9 cellular contexts compared by ENCODE assay signal in the genomic region with DNA sequence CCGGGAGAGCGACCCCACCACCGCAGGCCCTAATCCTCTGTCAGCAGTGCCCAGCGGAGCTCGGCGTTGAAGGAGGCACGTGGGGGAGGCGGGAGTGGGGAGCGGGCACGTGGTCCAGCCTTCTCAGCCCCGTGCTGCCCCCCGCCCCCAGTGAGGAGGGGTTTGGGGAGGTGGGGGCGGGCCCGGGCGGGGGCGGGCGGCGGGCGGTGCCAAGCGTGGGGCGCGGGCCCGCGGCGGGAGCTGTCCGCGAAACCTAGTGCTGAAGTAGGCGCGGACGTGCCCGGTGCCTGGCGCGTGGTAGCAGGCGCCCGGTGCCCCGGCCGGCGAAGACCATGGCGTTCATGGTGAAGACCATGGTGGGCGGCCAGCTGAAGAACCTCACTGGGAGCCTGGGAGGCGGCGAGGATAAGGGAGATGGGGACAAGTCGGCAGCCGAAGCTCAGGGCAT. TPM values are rescaled to one million over a fixed set of nuclear protein-coding genes. Genes with fewer than 3 reads are reported as not detected.
DNase-seq lines count a peak whose midpoint lies in the region; ATAC-seq, FAIRE-seq and TF ChIP-seq lines count a peak whose summit lies in the region.
"Had no signal": no experiment of that assay in that cellular context is flagged by ENCODE, and none has a peak within 500 bp of the region (broad histone marks: within the 10 kb centered on the region; RNA-seq: fewer than 3 reads in every experiment).

Gene CPLX3 (plus strand): TSS at position 256 of the 448 bp plus-strand sequence. CDS start 77 bp downstream, at position 333.

- DNase-seq in Calu3 (peak; percentile 50), T-cell (peak in 26 of 34 experiments; percentile 8 to 58 (median 42)), body of pancreas (peak; percentile 26 to 62 (median 40)), naive B cell (peak; percentile 37), NCI-H2081 treated with DMSO at 0.1 percent for 48 hours (lab: John Stamatoyannopoulos, UW) (no peak), HCEC 1CT (no peak), HTR-8/SVneo (ENCODE audit: insufficient read length, low spot score) (no peak)
- DNase-seq: NCI-H1694 treated with DMSO at 0.1 percent for 48 hours had no signal

- H3K9me3 ChIP-seq in body of pancreas: no peaks in the 10 kb centered on the region

- WGBS in body of pancreas, 2 donors: 0 to 6% methylated on average over 2 to 43 of the region's 44 CpGs

- FAIRE-seq in HTR-8/SVneo (lab: Jason Lieb, UNC): no peak

- ATAC-seq in T-cell (replicated peaks in 1 of 4) (peak; percentile 68 to 89 (median 76)), body of pancreas (peak; percentile 64), naive B cell (ENCODE audit: low read depth in 2 of 2) (peak; percentile 29 to 48), GM21360 (IDR thresholded peaks at IDR 0.05; ENCODE audit: unreplicated experiment) (no peak)

- no peaks in the 10 kb centered on the region for H3K36me3 ChIP-seq in body of pancreas (replicated peaks in 1 of 2; ENCODE audit: insufficient read depth in 1 of 2, low read depth in 2 of 2)

- BruUV-seq in Calu3 (replicated peaks; lab: Mats Ljungman, UMichigan): no TSS peak

- no peak within 1 kb of the TSS for H3K4me3 ChIP-seq in body of pancreas

- H3K27me3 Mint-ChIP-seq in Calu3 (ENCODE audit: unreplicated experiment) (peaks cover 83% of the 10 kb centered on the region), T-cell (peaks cover 14 to 28% of the 10 kb centered on the region in 2 donors), naive B cell (peaks cover 24 to 67% (median 64%) of the 10 kb centered on the region in 3 donors)

- H3K4me1 ChIP-seq in body of pancreas: peaks cover 6% of the 10 kb centered on the region

- TF ChIP-seq CTCF in Calu3 (IDR thresholded peaks at IDR 0.05; ENCODE audit: unreplicated experiment): no peak
- no peak for TF ChIP-seq CTCF in body of pancreas (IDR thresholded peaks at IDR 0.05)

- no peak within 1 kb of the TSS for H3K27ac ChIP-seq in body of pancreas

- no peaks in the 10 kb centered on the region for H3K36me3 Mint-ChIP-seq in Calu3 (ENCODE audit: insufficient read depth, unreplicated experiment)
- no peaks in the 10 kb centered on the region for H3K36me3 Mint-ChIP-seq in T-cell
- H3K36me3 Mint-ChIP-seq in naive B cell: no peaks in the 10 kb centered on the region

- H3K27me3 ChIP-seq in body of pancreas: peaks cover 0 to 18% of the 10 kb centered on the region in 2 donors

- POLR2A ChIA-PET in T-cell (lab: Charles Lee): interaction anchor here (0.7 kb wide), 2 partner anchors 10 to 728 kb away, joined by 4 to 14 read pairs; no protein-coding TSS in a partner anchor

- no peak within 1 kb of the TSS for H3K27ac Mint-ChIP-seq in Calu3 (ENCODE audit: unreplicated experiment)
- H3K27ac Mint-ChIP-seq in T-cell: no peak within 1 kb of the TSS
- H3K27ac Mint-ChIP-seq in naive B cell: peak within 1 kb of the TSS in 1 of 6 donors; percentile 15

- no peaks in the 10 kb centered on the region for H3K9me3 Mint-ChIP-seq in Calu3 (ENCODE audit: low read depth, unreplicated experiment)
- no peaks in the 10 kb centered on the region for H3K9me3 Mint-ChIP-seq in T-cell
- no peaks in the 10 kb centered on the region for H3K9me3 Mint-ChIP-seq in naive B cell

- H3K4me1 Mint-ChIP-seq in Calu3 (ENCODE audit: low read depth, unreplicated experiment) (no peaks in the 10 kb centered on the region), T-cell (peaks cover 0 to 6% (median 0%) of the 10 kb centered on the region in 3 donors), naive B cell (peaks cover 13 to 24% (median 18%) of the 10 kb centered on the region in 3 donors)

- intact Hi-C loops in Calu3 (cut with micrococcal nuclease; ENCODE audit: unreplicated experiment) (no loop called here), body of pancreas (cut with DNase I) (no loop called here)

- CTCF ChIA-PET in Calu3 (lab: Charles Lee): interaction anchor here (0.8 kb wide), 1 partner anchor 27 kb away, joined by 3 read pairs; no protein-coding TSS in a partner anchor
- CTCF ChIA-PET in T-cell (lab: Charles Lee): interaction anchor here in 1 of 2 donors (0.6 to 1.2 kb wide), 3 partner anchors 33 to 169 kb away, joined by 3 to 6 read pairs (median 3); partner anchors contain the start of gene SCAMP5

- no peak within 1 kb of the TSS for H3K4me3 Mint-ChIP-seq in Calu3 (ENCODE audit: low read depth, unreplicated experiment)
- H3K4me3 Mint-ChIP-seq in T-cell: no peak within 1 kb of the TSS
- H3K4me3 Mint-ChIP-seq in naive B cell: peak within 1 kb of the TSS in 4 of 8 donors; percentile 24 to 60 (median 43)

- no peak for TF ChIP-seq POLR2A in body of pancreas (IDR thresholded peaks at IDR 0.05)

RNA-seq across cellular contexts. Expression of gene CPLX3, which starts in this region (rescaled TPM):
- total RNA-seq in Calu3 (2022) (0.21 and 0.29 TPM in 2 replicates), T-cell (under 1 TPM in 3 of 5 donors, not detected in 2; 0.16 to 0.50 (median 0.26) TPM), body of pancreas (not detected)
- polyA plus RNA-seq in naive B cell (ENCODE audit: low read depth in 6 of 6): not detected

Comparison
In these comparisons a context has a peak if more than half of its experiments do, and no peak if none do; other contexts are left out.
1. Peak in DNase-seq in Calu3; RNA of the gene not detected or under 1 TPM.
2. Peak in DNase-seq and ATAC-seq in T-cell; RNA of the gene not detected or under 1 TPM.
3. Peak in DNase-seq and ATAC-seq in body of pancreas; RNA of the gene not detected or under 1 TPM.
4. Peak in DNase-seq and ATAC-seq in naive B cell; RNA of the gene not detected or under 1 TPM.